ENCODE assay signal across 21 cellular contexts in genomic region chr5:149645236-149645635, GRCh38.
"Had no signal": no experiment of that assay in that cellular context is flagged by ENCODE, and none has a peak within 500 bp of the region (broad histone marks: within the 10 kb centered on the region; RNA-seq: fewer than 3 reads in every experiment).

No MANE protein-coding gene starts in this region.

- H3K9me3 ChIP-seq: adrenal gland, ascending aorta, esophagus muscularis mucosa, gastrocnemius medialis, thyroid gland, upper lobe of right lung had no signal

- H3K4me3 ChIP-seq: adrenal gland, ascending aorta, esophagus muscularis mucosa, gastrocnemius medialis, thyroid gland, upper lobe of right lung had no signal

- ATAC-seq: activated T-cell treated with anti-CD3 and anti-CD28 coated beads, Interleukin-2, amount 50 U/mL, for 4 hours; gastrocnemius medialis; natural killer cell; upper lobe of right lung had no signal

- H3K27ac ChIP-seq: adrenal gland, ascending aorta, brain microvascular endothelial cell, esophagus muscularis mucosa, gastrocnemius medialis, thyroid gland, upper lobe of right lung had no signal

- H3K4me1 ChIP-seq: adrenal gland, ascending aorta, thyroid gland, upper lobe of right lung had no signal

- H3K36me3 ChIP-seq: adrenal gland, ascending aorta, brain microvascular endothelial cell, esophagus muscularis mucosa, gastrocnemius medialis, thyroid gland, upper lobe of right lung had no signal

- H3K27me3 ChIP-seq: adrenal gland, ascending aorta, brain microvascular endothelial cell, esophagus muscularis mucosa, gastrocnemius medialis, thyroid gland, upper lobe of right lung had no signal

- DNase-seq: activated B cell treated with CpG ODN at 0.5 μM for 24 hours; activated CD4-positive, alpha-beta T cell treated with anti-CD3 and anti-CD28 coated beads for 4 hours; activated CD4-positive, alpha-beta T cell treated with anti-CD3 and anti-CD28 coated beads, Interleukin-2, amount 50 U/mL, for 48 hours; activated CD8-positive, alpha-beta memory T cell treated with anti-CD3 and anti-CD28 coated beads, Interleukin-2, amount 50 U/mL, for 48 hours; activated naive CD4-positive, alpha-beta T cell; activated T-cell treated with anti-CD3 and anti-CD28 coated beads, Interleukin-2, amount 50 U/mL, for 4 hours; brain microvascular endothelial cell; caudate nucleus; effector memory CD4-positive, alpha-beta T cell; gastrocnemius medialis; hippocampal formation; midbrain; natural killer cell; retina; stimulated activated CD4-positive, alpha-beta T cell treated with anti-CD3 and anti-CD28 coated beads, Interleukin-4, amount 100 ng/mL, for 4 hours; substantia nigra; thyroid gland; upper lobe of right lung had no signal
